8 cellular contexts compared by ENCODE assay signal in genomic region chr5:102866315-102866693, GRCh38.
DNase-seq lines count a peak whose midpoint lies in the region; ATAC-seq and TF ChIP-seq lines count a peak whose summit lies in the region.

No MANE protein-coding gene starts in this region.

- H3K27me3 Mint-ChIP-seq in activated T-cell treated with anti-CD3 and anti-CD28 coated beads, Interleukin-2, amount 50 U/mL, for 72 hours (ENCODE audit: low read depth): peaks cover 10% of the 10 kb centered on the region
- H3K27me3 Mint-ChIP-seq in glutamatergic neuron (ENCODE audit: unreplicated experiment): peaks cover 2% of the 10 kb centered on the region

- no peak for DNase-seq in activated T-cell treated with anti-CD3 and anti-CD28 coated beads, Interleukin-2, amount 50 U/mL, for 72 hours
- no peak for DNase-seq in activated T-cell treated with anti-CD3 and anti-CD28 coated beads, Interleukin-2, amount 50 U/mL, for 48 hours
- DNase-seq in WERI-Rb-1 (no peak), glutamatergic neuron (no peak), sciatic nerve (ENCODE audit: low spot score) (no peak), NCI-H2029 treated with DMSO at 0.1 percent for 48 hours (lab: John Stamatoyannopoulos, UW) (no peak), NOMO-1 treated with DMSO at 0.1 percent for 48 hours (lab: John Stamatoyannopoulos, UW; ENCODE audit: unreplicated experiment) (no peak), COLO668 (lab: John Stamatoyannopoulos, UW; ENCODE audit: unreplicated experiment) (no peak)

- peaks cover 5 to 10% of the 10 kb centered on the region in 2 donors for H3K36me3 Mint-ChIP-seq in activated T-cell treated with anti-CD3 and anti-CD28 coated beads, Interleukin-2, amount 50 U/mL, for 72 hours (ENCODE audit: insufficient read depth in 2 of 2)
- no peaks in the 10 kb centered on the region for H3K36me3 Mint-ChIP-seq in glutamatergic neuron (ENCODE audit: unreplicated experiment)

- TF ChIP-seq CTCF in WERI-Rb-1 (IDR thresholded peaks at IDR 0.05; ENCODE audit: low read depth, low read length) (no peak), glutamatergic neuron (IDR thresholded peaks at IDR 0.05; ENCODE audit: partially characterized antibody, unreplicated experiment) (no peak)

- H3K4me1 Mint-ChIP-seq in activated T-cell treated with anti-CD3 and anti-CD28 coated beads, Interleukin-2, amount 50 U/mL, for 72 hours (ENCODE audit: low read depth): peaks cover 11% of the 10 kb centered on the region
- H3K4me1 Mint-ChIP-seq in glutamatergic neuron (ENCODE audit: low read depth, unreplicated experiment): peaks cover 18% of the 10 kb centered on the region

- H3K9me3 ChIP-seq in WERI-Rb-1 (ENCODE audit: severe bottlenecking): no peaks in the 10 kb centered on the region

- peak overlapping the region; percentile 89 for H3K4me3 ChIP-seq in WERI-Rb-1 (ENCODE audit: low read depth, low read length)

- H3K27ac ChIP-seq in WERI-Rb-1: peak overlapping the region; percentile 49

- 0 out of 2 replicates have a peak, but pooled peaks cover 2% of the 10 kb centered on the region for H3K36me3 ChIP-seq in WERI-Rb-1

- H3K27ac Mint-ChIP-seq in activated T-cell treated with anti-CD3 and anti-CD28 coated beads, Interleukin-2, amount 50 U/mL, for 72 hours: peak overlapping the region; percentile 23
- H3K27ac Mint-ChIP-seq in glutamatergic neuron (ENCODE audit: unreplicated experiment): peak overlapping the region; percentile 95

- H3K27me3 ChIP-seq in WERI-Rb-1 (ENCODE audit: insufficient read depth, low read depth, severe bottlenecking): no peaks in the 10 kb centered on the region

- H3K9me3 Mint-ChIP-seq in activated T-cell treated with anti-CD3 and anti-CD28 coated beads, Interleukin-2, amount 50 U/mL, for 72 hours: no peaks in the 10 kb centered on the region
- H3K9me3 Mint-ChIP-seq in glutamatergic neuron (ENCODE audit: unreplicated experiment): peaks cover 3% of the 10 kb centered on the region

- H3K4me3 Mint-ChIP-seq in activated T-cell treated with anti-CD3 and anti-CD28 coated beads, Interleukin-2, amount 50 U/mL, for 72 hours: peak overlapping the region; percentile 76 to 79
- peak overlapping the region; percentile 89 for H3K4me3 Mint-ChIP-seq in glutamatergic neuron (ENCODE audit: unreplicated experiment)

- intact Hi-C loops in sciatic nerve (cut with DNase I): no loop called here

- ATAC-seq in activated T-cell treated with anti-CD3 and anti-CD28 coated beads, Interleukin-2, amount 50 U/mL, for 72 hours (replicated peaks in 1 of 2): no peak
- ATAC-seq in sciatic nerve: peak; percentile 6
